Comparison of ENCODE assay signal across 13 cellular contexts in genomic region chr2:73925033-73925704, GRCh38. TPM values are rescaled to one million over a fixed set of nuclear protein-coding genes. Genes with fewer than 3 reads are reported as not detected.
DNase-seq lines count a peak whose midpoint lies in the region; ATAC-seq and TF ChIP-seq lines count a peak whose summit lies in the region.
"Had no signal": no experiment of that assay in that cellular context is flagged by ENCODE, and none has a peak within 500 bp of the region (broad histone marks: within the 10 kb centered on the region; RNA-seq: fewer than 3 reads in every experiment).

No MANE protein-coding gene starts in this region.

- peaks cover 27% of the 10 kb centered on the region for H3K4me1 Mint-ChIP-seq in Calu3 (ENCODE audit: low read depth, unreplicated experiment)

- H3K4me1 ChIP-seq in OCI-LY3 (ENCODE audit: low read length) (peaks cover 34% of the 10 kb centered on the region), foreskin keratinocyte (peaks cover 15% of the 10 kb centered on the region)

- no peaks in the 10 kb centered on the region for H3K9me3 Mint-ChIP-seq in Calu3 (ENCODE audit: low read depth, unreplicated experiment)

- DNase-seq in Calu3 (no peak), foreskin keratinocyte (no peak), LoVo (ENCODE audit: low spot score) (no peak), iPS-NIHi11 (ENCODE audit: low spot score) (no peak)
- DNase-seq: activated CD4-positive, alpha-beta T cell treated with anti-CD3 and anti-CD28 coated beads, Interleukin-2, amount 50 U/mL, for 4 hours; CD4-positive, alpha-beta memory T cell; H7; stimulated activated CD4-positive, alpha-beta T cell treated with anti-CD3 and anti-CD28 coated beads, Interleukin-15, amount 100 ng/mL, for 24 hours had no signal

- peaks cover 39% of the 10 kb centered on the region for H3K36me3 Mint-ChIP-seq in Calu3 (ENCODE audit: insufficient read depth, unreplicated experiment)

- ATAC-seq in foreskin keratinocyte (no peak), GM21360 (IDR thresholded peaks at IDR 0.05; ENCODE audit: unreplicated experiment) (no peak), GM18520 (IDR thresholded peaks at IDR 0.05; ENCODE audit: unreplicated experiment) (no peak)

- H4K20me1 ChIP-seq in OCI-LY3 (ENCODE audit: insufficient read depth, low read length) = peaks cover 18% of the 10 kb centered on the region

- H3K27me3 ChIP-seq in OCI-LY3 (ENCODE audit: low read depth, low read length) (no peaks in the 10 kb centered on the region), foreskin keratinocyte (no peaks in the 10 kb centered on the region)

- peak overlapping the region; percentile 93 for H3K4me2 ChIP-seq in OCI-LY3 (ENCODE audit: low read length)

- peaks cover 35% of the 10 kb centered on the region for H3K79me2 ChIP-seq in OCI-LY3 (ENCODE audit: low read length)

- intact Hi-C loops in Calu3 (cut with micrococcal nuclease; ENCODE audit: unreplicated experiment) = no loop called here

- H3K4me3 Mint-ChIP-seq in Calu3 (ENCODE audit: low read depth, unreplicated experiment) = no peak overlapping the region

- no peak overlapping the region for H3K9ac ChIP-seq in OCI-LY3 (ENCODE audit: low read length)

- H3K27me3 Mint-ChIP-seq in Calu3 (ENCODE audit: unreplicated experiment) = no peaks in the 10 kb centered on the region
- H3K27me3 Mint-ChIP-seq: activated naive CD8-positive, alpha-beta T cell; CD4-positive, alpha-beta memory T cell had no signal

- peaks cover 6% of the 10 kb centered on the region for H3K36me3 ChIP-seq in OCI-LY3 (replicated peaks; ENCODE audit: low read depth, low read length)

- no TSS peak for BruUV-seq in Calu3 (replicated peaks; lab: Mats Ljungman, UMichigan)

- H3K4me3 ChIP-seq in OCI-LY3 (ENCODE audit: low read length) = peak overlapping the region; percentile 93

- CTCF ChIA-PET in Calu3 (lab: Charles Lee) = interaction anchor here (0.6 to 1.4 kb wide), 3 partner anchors 11 to 62 kb away, joined by 4 to 6 read pairs (median 5); no protein-coding TSS in a partner anchor

- H2AFZ ChIP-seq in OCI-LY3 (ENCODE audit: low read depth, low read length) = 0 out of 2 replicates have a peak overlapping the region, but pooled peaks have one; percentile 70

- no peaks in the 10 kb centered on the region for H3K9me3 ChIP-seq in OCI-LY3 (ENCODE audit: insufficient read depth, low read length)

- H3K27ac Mint-ChIP-seq in Calu3 (ENCODE audit: unreplicated experiment) = peak overlapping the region; percentile 82

- H3K27ac ChIP-seq in 22Rv1 = peak overlapping the region; percentile 80
- peak overlapping the region; percentile 78 for H3K27ac ChIP-seq in OCI-LY3 (ENCODE audit: low read length)
- H3K27ac ChIP-seq in foreskin keratinocyte = peak overlapping the region; percentile 98

- TF ChIP-seq CTCF in 22Rv1 (IDR thresholded peaks at IDR 0.05) (no peak), Calu3 (IDR thresholded peaks at IDR 0.05; ENCODE audit: unreplicated experiment) (no peak), OCI-LY3 (IDR thresholded peaks at IDR 0.05; ENCODE audit: low read depth, low read length) (no peak), foreskin keratinocyte (conservative IDR thresholded peaks at IDR 0.05) (no peak)

RNA-seq across cellular contexts. Expression of gene DGUOK, which starts 1.5 kb away (rescaled TPM):
- total RNA-seq in Calu3 (2022) (78.6 and 82.8 TPM in 2 replicates), foreskin keratinocyte (87.6 and 89.1 TPM in 2 replicates)
- 141 and 144 TPM in 2 replicates for polyA plus RNA-seq in foreskin keratinocyte

RNA-seq across cellular contexts. Expression of gene ACTG2, which starts 32.4 kb away (rescaled TPM):
- total RNA-seq in Calu3 (2022) (not detected in 2 replicates), foreskin keratinocyte (0.21 and 0.37 TPM in 2 replicates)
- 0.16 and 0.47 TPM in 2 replicates for polyA plus RNA-seq in foreskin keratinocyte
- total RNA-seq: CD4-positive, alpha-beta memory T cell had no signal
- polyA plus RNA-seq: CD4-positive, alpha-beta memory T cell had no signal

RNA-seq across cellular contexts. Expression of gene TET3, which starts 59.5 kb away (rescaled TPM):
- total RNA-seq in Calu3 (2022) = 23.3 and 24.4 TPM in 2 replicates
- total RNA-seq in foreskin keratinocyte = 5.2 and 5.5 TPM in 2 replicates
- polyA plus RNA-seq in foreskin keratinocyte = 0.76 and 0.85 TPM in 2 replicates
